In the genomic region with DNA sequence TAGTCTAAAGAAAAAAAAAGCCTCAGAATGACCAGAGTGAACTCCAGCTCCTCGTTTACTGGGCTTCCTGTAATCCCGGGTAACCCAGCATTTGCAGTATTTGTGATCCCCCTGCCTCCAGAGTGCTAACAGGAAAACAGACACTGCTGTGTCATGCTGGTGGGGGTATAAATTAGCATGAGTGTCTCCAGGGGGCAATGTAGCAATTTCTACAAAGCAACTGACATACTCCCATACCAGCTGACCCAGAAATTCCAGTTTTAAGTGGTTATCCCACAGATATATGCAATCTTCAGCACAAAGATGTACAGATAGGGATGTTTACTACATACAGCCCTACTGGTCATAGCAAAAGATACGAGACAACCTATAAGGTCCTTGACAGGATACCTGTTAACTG, we compare ENCODE assay signal across 18 cellular contexts. TPM values are rescaled to one million over a fixed set of nuclear protein-coding genes. Genes with fewer than 3 reads are reported as not detected.
DNase-seq lines count a peak whose midpoint lies in the region; ATAC-seq and TF ChIP-seq lines count a peak whose summit lies in the region.
"Had no signal": no experiment of that assay in that cellular context is flagged by ENCODE, and none has a peak within 500 bp of the region (broad histone marks: within the 10 kb centered on the region; RNA-seq: fewer than 3 reads in every experiment).

No MANE protein-coding gene starts in this region.

- no peak for TF ChIP-seq POLR2A in NB4 (IDR thresholded peaks at IDR 0.05; ENCODE audit: extremely low read depth, insufficient read length)

- H3K4me3 ChIP-seq in NB4 (ENCODE audit: low read depth, low read length) (no peak overlapping the region), cardiac fibroblast (replicated peaks in 1 of 2; ENCODE audit: low read depth in 2 of 2, low read length in 2 of 2) (no peak overlapping the region)
- H3K4me3 ChIP-seq: tibial artery had no signal

- H3K36me3 Mint-ChIP-seq in type B pancreatic cell = peaks cover 5% of the 10 kb centered on the region
- H3K36me3 Mint-ChIP-seq in activated T-cell treated with anti-CD3 and anti-CD28 coated beads, Interleukin-2, amount 50 U/mL, for 4 hours (ENCODE audit: insufficient read depth) = no peaks in the 10 kb centered on the region
- no peaks in the 10 kb centered on the region for H3K36me3 Mint-ChIP-seq in activated T-helper 1 cell treated with anti-CD3 and anti-CD28 coated beads, Interleukin-12 subunit alpha, Interleukin-12 subunit beta, Interleukin-2, Interleukin-4 antibody, amounts not matched to agents 30 ng/mL and 10 ng/mL and 1 ng/mL, durations not matched to agents 14 hours and 24 hours and 36 hours (ENCODE audit: low read depth)
- H3K36me3 Mint-ChIP-seq: activated naive CD8-positive, alpha-beta T cell; natural killer cell treated with Interleukin-12 subunit alpha and Interleukin-12 subunit beta and Interleukin-15 and Interleukin-18, amount 100 ng/mL, for 72 hours had no signal

- ATAC-seq in activated T-cell treated with anti-CD3 and anti-CD28 coated beads, Interleukin-2, amount 50 U/mL, for 4 hours = no peak
- ATAC-seq: HCT116; natural killer cell treated with Interleukin-12 subunit alpha and Interleukin-12 subunit beta and Interleukin-15 and Interleukin-18, amount 100 ng/mL, for 72 hours had no signal

- H3K27ac Mint-ChIP-seq in type B pancreatic cell = peak overlapping the region; percentile 78
- H3K27ac Mint-ChIP-seq in activated T-helper 1 cell treated with anti-CD3 and anti-CD28 coated beads, Interleukin-12 subunit alpha, Interleukin-12 subunit beta, Interleukin-2, Interleukin-4 antibody, amounts not matched to agents 30 ng/mL and 10 ng/mL and 1 ng/mL, durations not matched to agents 14 hours and 24 hours and 36 hours = no peak overlapping the region
- H3K27ac Mint-ChIP-seq: activated naive CD8-positive, alpha-beta T cell; mesothelial cell of epicardium; natural killer cell treated with Interleukin-12 subunit alpha and Interleukin-12 subunit beta and Interleukin-15 and Interleukin-18, amount 100 ng/mL, for 72 hours had no signal

- peak; percentile 93 for DNase-seq in NB4 (ENCODE audit: low read depth)
- DNase-seq in cardiac fibroblast (ENCODE audit: low read depth in 2 of 2) = peak; percentile 22 to 40
- peak; percentile 35 for DNase-seq in iris pigment epithelial cell (ENCODE audit: low read depth)
- no peak for DNase-seq in type B pancreatic cell (ENCODE audit: extremely low spot score, unreplicated experiment)
- DNase-seq in activated T-cell treated with anti-CD3 and anti-CD28 coated beads, Interleukin-2, amount 50 U/mL, for 4 hours = no peak
- DNase-seq in activated T-helper 1 cell treated with anti-CD3 and anti-CD28 coated beads, Interleukin-12 subunit alpha, Interleukin-12 subunit beta, Interleukin-2, Interleukin-4 antibody, amounts not matched to agents 30 ng/mL and 10 ng/mL and 1 ng/mL, durations not matched to agents 14 hours and 24 hours and 36 hours (ENCODE audit: low spot score) = no peak
- DNase-seq in retina = no peak
- DNase-seq: activated CD4-positive, alpha-beta T cell treated with anti-CD3 and anti-CD28 coated beads for 4 hours; COR-L47; NCI-H1105 treated with DMSO at 0.1 percent for 48 hours; NCI-H2171; NCI-H524 treated with DMSO at 0.1 percent for 48 hours; stimulated activated naive CD4-positive, alpha-beta T cell; tibial artery had no signal

- intact Hi-C loops in activated T-helper 1 cell treated with anti-CD3 and anti-CD28 coated beads, Interleukin-12 subunit alpha, Interleukin-12 subunit beta, Interleukin-2, Interleukin-4 antibody, amounts not matched to agents 30 ng/mL and 10 ng/mL and 1 ng/mL, durations not matched to agents 14 hours and 24 hours and 36 hours (cut with micrococcal nuclease) = no loop called here

- H3K4me3 Mint-ChIP-seq in type B pancreatic cell = peak overlapping the region; percentile 58
- no peak overlapping the region for H3K4me3 Mint-ChIP-seq in activated T-cell treated with anti-CD3 and anti-CD28 coated beads, Interleukin-2, amount 50 U/mL, for 4 hours
- no peak overlapping the region for H3K4me3 Mint-ChIP-seq in activated T-helper 1 cell treated with anti-CD3 and anti-CD28 coated beads, Interleukin-12 subunit alpha, Interleukin-12 subunit beta, Interleukin-2, Interleukin-4 antibody, amounts not matched to agents 30 ng/mL and 10 ng/mL and 1 ng/mL, durations not matched to agents 14 hours and 24 hours and 36 hours
- H3K4me3 Mint-ChIP-seq: activated naive CD8-positive, alpha-beta T cell; mesothelial cell of epicardium; natural killer cell treated with Interleukin-12 subunit alpha and Interleukin-12 subunit beta and Interleukin-15 and Interleukin-18, amount 100 ng/mL, for 72 hours had no signal

- peaks cover 15% of the 10 kb centered on the region for H3K9me3 Mint-ChIP-seq in type B pancreatic cell
- no peaks in the 10 kb centered on the region for H3K9me3 Mint-ChIP-seq in activated T-cell treated with anti-CD3 and anti-CD28 coated beads, Interleukin-2, amount 50 U/mL, for 4 hours
- H3K9me3 Mint-ChIP-seq in activated T-helper 1 cell treated with anti-CD3 and anti-CD28 coated beads, Interleukin-12 subunit alpha, Interleukin-12 subunit beta, Interleukin-2, Interleukin-4 antibody, amounts not matched to agents 30 ng/mL and 10 ng/mL and 1 ng/mL, durations not matched to agents 14 hours and 24 hours and 36 hours = no peaks in the 10 kb centered on the region
- H3K9me3 Mint-ChIP-seq: mesothelial cell of epicardium had no signal

- H3K27me3 Mint-ChIP-seq in type B pancreatic cell = no peaks in the 10 kb centered on the region
- no peaks in the 10 kb centered on the region for H3K27me3 Mint-ChIP-seq in activated T-cell treated with anti-CD3 and anti-CD28 coated beads, Interleukin-2, amount 50 U/mL, for 4 hours (ENCODE audit: low read depth)
- peaks cover 6% of the 10 kb centered on the region for H3K27me3 Mint-ChIP-seq in activated T-helper 1 cell treated with anti-CD3 and anti-CD28 coated beads, Interleukin-12 subunit alpha, Interleukin-12 subunit beta, Interleukin-2, Interleukin-4 antibody, amounts not matched to agents 30 ng/mL and 10 ng/mL and 1 ng/mL, durations not matched to agents 14 hours and 24 hours and 36 hours (ENCODE audit: insufficient read depth)
- H3K27me3 Mint-ChIP-seq: activated naive CD8-positive, alpha-beta T cell; natural killer cell treated with Interleukin-12 subunit alpha and Interleukin-12 subunit beta and Interleukin-15 and Interleukin-18, amount 100 ng/mL, for 72 hours had no signal

- H3K4me1 Mint-ChIP-seq in type B pancreatic cell (ENCODE audit: unreplicated experiment) = peaks cover 35% of the 10 kb centered on the region
- H3K4me1 Mint-ChIP-seq in activated T-cell treated with anti-CD3 and anti-CD28 coated beads, Interleukin-2, amount 50 U/mL, for 4 hours (ENCODE audit: low read depth) = peaks cover 6% of the 10 kb centered on the region
- peaks cover 6% of the 10 kb centered on the region for H3K4me1 Mint-ChIP-seq in activated T-helper 1 cell treated with anti-CD3 and anti-CD28 coated beads, Interleukin-12 subunit alpha, Interleukin-12 subunit beta, Interleukin-2, Interleukin-4 antibody, amounts not matched to agents 30 ng/mL and 10 ng/mL and 1 ng/mL, durations not matched to agents 14 hours and 24 hours and 36 hours (ENCODE audit: low read depth)
- H3K4me1 Mint-ChIP-seq: mesothelial cell of epicardium had no signal

- TF ChIP-seq CTCF in NB4 (IDR thresholded peaks at IDR 0.05; ENCODE audit: low read depth, low read length) = no peak
- no peak for TF ChIP-seq CTCF in cardiac fibroblast (IDR thresholded peaks at IDR 0.05; ENCODE audit: low read depth, low read length)
- no peak for TF ChIP-seq CTCF in type B pancreatic cell (conservative IDR thresholded peaks at IDR 0.05)

RNA-seq across cellular contexts. Expression of a gene that starts 18.8 kb away (rescaled TPM):
- total RNA-seq in type B pancreatic cell (ENCODE audit: low replicate concordance) = 27.4 and 40.4 TPM in 2 replicates
- total RNA-seq in activated T-cell treated with anti-CD3 and anti-CD28 coated beads, Interleukin-2, amount 50 U/mL, for 4 hours = 1 to 10 TPM; 5.0 to 6.0 (median 5.1) TPM
- total RNA-seq in activated T-helper 1 cell treated with anti-CD3 and anti-CD28 coated beads, Interleukin-12 subunit alpha, Interleukin-12 subunit beta, Interleukin-2, Interleukin-4 antibody, amounts not matched to agents 30 ng/mL and 10 ng/mL and 1 ng/mL, durations not matched to agents 14 hours and 24 hours and 36 hours = 3.1 and 4.3 TPM in 2 replicates

Comparison
In these comparisons a context has a peak if more than half of its experiments do, and no peak if none do; other contexts are left out.
1. DNase-seq: peak in NB4 (single experiment), cardiac fibroblast (2 of 2) and iris pigment epithelial cell (single experiment); none in type B pancreatic cell (single experiment), activated T-cell treated with anti-CD3 and anti-CD28 coated beads, Interleukin-2, amount 50 U/mL, for 4 hours (single experiment), activated T-helper 1 cell treated with anti-CD3 and anti-CD28 coated beads, Interleukin-12 subunit alpha, Interleukin-12 subunit beta, Interleukin-2, Interleukin-4 antibody, amounts not matched to agents 30 ng/mL and 10 ng/mL and 1 ng/mL, durations not matched to agents 14 hours and 24 hours and 36 hours (single experiment) and retina (single experiment).